Comparison of ENCODE assay signal across 20 cellular contexts in genomic region chr2:121144111-121144510, GRCh38.
"Had no signal": no experiment of that assay in that cellular context is flagged by ENCODE, and none has a peak within 500 bp of the region (broad histone marks: within the 10 kb centered on the region; RNA-seq: fewer than 3 reads in every experiment).

No MANE protein-coding gene starts in this region.

- DNase-seq: Kasumi-1, MV-4-11, NCI-H1048, NCI-H1105, NCI-H1417, NCI-H1436 treated with DMSO at 0.1 percent for 48 hours, NCI-H187 treated with DMSO at 0.1 percent for 48 hours, NCI-H2029 treated with DMSO at 0.1 percent for 48 hours, NCI-H2107, NCI-H2227 treated with DMSO at 0.1 percent for 48 hours, NCI-H524 treated with DMSO at 0.1 percent for 48 hours, NCI-H69, NCI-H774, PC-3, SHP77 treated with DMSO at 0.1 percent for 48 hours had no signal

- H3K27me3 ChIP-seq: SJCRH30 had no signal

- H3K36me3 ChIP-seq: SJCRH30 had no signal

- FAIRE-seq: HTR-8/SVneo, K562 had no signal

- H3K4me3 Mint-ChIP-seq: IgD-negative memory B cell had no signal

- H3K4me1 ChIP-seq: SJCRH30 had no signal

- H3K4me3 ChIP-seq: K562, SJCRH30, SK-N-MC had no signal

- H3K27ac Mint-ChIP-seq: IgD-negative memory B cell had no signal

- H3K4me1 Mint-ChIP-seq: IgD-negative memory B cell had no signal
